In genomic region chr4:138188406-138189084, GRCh38 we compare ENCODE assay signal across 16 cellular contexts. TPM values are rescaled to one million over a fixed set of nuclear protein-coding genes. Genes with fewer than 3 reads are reported as not detected.
DNase-seq lines count a peak whose midpoint lies in the region; ATAC-seq and TF ChIP-seq lines count a peak whose summit lies in the region.
"Had no signal": no experiment of that assay in that cellular context is flagged by ENCODE, and none has a peak within 500 bp of the region (broad histone marks: within the 10 kb centered on the region; RNA-seq: fewer than 3 reads in every experiment).

No MANE protein-coding gene starts in this region.

- H3K27ac ChIP-seq in Karpas-422 (ENCODE audit: low read length) (0 out of 2 replicates have a peak overlapping the region, but pooled peaks have one; percentile 93), WERI-Rb-1 (no peak overlapping the region)
- H3K27ac ChIP-seq: gastrocnemius medialis, left lung, thoracic aorta had no signal

- no peaks in the 10 kb centered on the region for H4K20me1 ChIP-seq in Karpas-422 (ENCODE audit: insufficient read depth, low read depth, low read length)

- H2AFZ ChIP-seq in Karpas-422 (ENCODE audit: low read length): no peak overlapping the region

- H3K4me3 ChIP-seq in Karpas-422 (ENCODE audit: low read length): no peak overlapping the region
- no peak overlapping the region for H3K4me3 ChIP-seq in WERI-Rb-1 (ENCODE audit: low read depth, low read length)
- H3K4me3 ChIP-seq: gastrocnemius medialis, left lung, thoracic aorta had no signal

- no peaks in the 10 kb centered on the region for H3K36me3 ChIP-seq in Karpas-422 (ENCODE audit: insufficient read depth, low read length)
- H3K36me3 ChIP-seq in WERI-Rb-1: no peaks in the 10 kb centered on the region
- H3K36me3 ChIP-seq: BE2C, gastrocnemius medialis, left lung, thoracic aorta had no signal

- H3K9me3 ChIP-seq in Karpas-422 (ENCODE audit: low read length) (no peaks in the 10 kb centered on the region), WERI-Rb-1 (ENCODE audit: severe bottlenecking) (no peaks in the 10 kb centered on the region)
- H3K9me3 ChIP-seq: BE2C, gastrocnemius medialis, left lung, thoracic aorta had no signal

- H3K79me2 ChIP-seq in Karpas-422 (ENCODE audit: low read length): 0 out of 2 replicates have a peak, but pooled peaks cover 4% of the 10 kb centered on the region

- peaks cover 46% of the 10 kb centered on the region for H3K4me1 ChIP-seq in Karpas-422 (ENCODE audit: low read length)
- H3K4me1 ChIP-seq: gastrocnemius medialis had no signal

- H3K9me2 ChIP-seq in Karpas-422 (replicated peaks; ENCODE audit: insufficient read depth, low read length): no peaks in the 10 kb centered on the region

- H3K27me3 ChIP-seq in Karpas-422 (ENCODE audit: low read length) (no peaks in the 10 kb centered on the region), WERI-Rb-1 (ENCODE audit: insufficient read depth, low read depth, severe bottlenecking) (no peaks in the 10 kb centered on the region)
- H3K27me3 ChIP-seq: BE2C, gastrocnemius medialis, left lung had no signal

- no peak for ATAC-seq in HG03521 (IDR thresholded peaks at IDR 0.05; ENCODE audit: unreplicated experiment)
- ATAC-seq: gastrocnemius medialis, left lung had no signal

- H3K4me2 ChIP-seq in Karpas-422 (ENCODE audit: low read depth, low read length, poor library complexity, severe bottlenecking): no peak overlapping the region

- no peak for TF ChIP-seq CTCF in WERI-Rb-1 (IDR thresholded peaks at IDR 0.05; ENCODE audit: low read depth, low read length)

- H3K9ac ChIP-seq in Karpas-422 (ENCODE audit: low read length): no peak overlapping the region

- DNase-seq in ELF-1 (ENCODE audit: low read depth, low spot score) (peak; percentile 34), Karpas-422 (no peak), WERI-Rb-1 (peak; percentile 29), islet precursor cell (peak; percentile 50), glomerular visceral epithelial cell (ENCODE audit: extremely low spot score) (no peak)
- no peak for DNase-seq in stimulated activated CD4-positive, alpha-beta T cell treated with anti-CD3 and anti-CD28 coated beads, Interleukin-2, amount 100 ng/mL, for 24 hours
- DNase-seq: BE2C; gastrocnemius medialis; left lung; NCI-H1048; NCI-H2171 treated with DMSO at 0.1 percent for 48 hours; NCI-H774; retina; stimulated activated CD4-positive, alpha-beta T cell treated with anti-CD3 and anti-CD28 coated beads, Interleukin-12 subunit alpha, Interleukin-12 subunit beta, amount 100 ng/mL, for 4 hours had no signal

RNA-seq across cellular contexts. Expression of gene SLC7A11, which starts 53.6 kb away (rescaled TPM):
- total RNA-seq in Karpas-422 (2014; rRNA removed; shearing (Covaris generic); ENCODE audit: low replicate concordance): 12.1 and 24.0 TPM in 2 replicates

Comparison
In these comparisons a context has a peak if more than half of its experiments do, and no peak if none do; other contexts are left out.
1. DNase-seq: peak in ELF-1 (single experiment), WERI-Rb-1 (single experiment) and islet precursor cell (single experiment); none in Karpas-422 (single experiment), stimulated activated CD4-positive, alpha-beta T cell treated with anti-CD3 and anti-CD28 coated beads, Interleukin-2, amount 100 ng/mL, for 24 hours (0 of 2) and glomerular visceral epithelial cell (single experiment).